17 cellular contexts compared by ENCODE assay signal in the genomic region with DNA sequence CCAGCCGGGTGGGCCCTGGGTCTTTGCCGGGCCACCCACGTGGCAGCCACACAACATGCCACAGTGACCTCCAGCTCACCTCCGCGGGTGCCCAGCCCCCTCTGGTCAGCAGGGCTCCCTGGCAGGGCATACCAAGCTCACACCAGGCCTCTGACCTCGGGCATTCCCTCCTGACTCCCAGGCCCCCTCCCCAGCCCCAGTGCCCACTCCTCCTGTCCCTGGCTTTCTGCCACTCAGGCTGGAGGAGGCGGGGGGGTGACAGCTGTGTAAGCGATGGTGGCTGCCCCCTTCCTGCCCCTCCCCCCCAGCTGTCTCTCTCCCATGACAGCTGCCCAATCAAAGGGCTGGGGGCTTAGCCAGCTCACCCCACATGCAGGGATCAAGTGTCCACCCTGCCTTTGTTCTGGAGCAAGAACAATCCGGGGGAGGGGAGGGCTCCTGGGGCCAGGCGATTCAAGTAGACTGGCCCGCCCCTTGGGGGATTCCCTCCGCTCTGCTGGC. TPM values are rescaled to one million over a fixed set of nuclear protein-coding genes. Genes with fewer than 3 reads are reported as not detected.
A peak's percentile ranks its signal among the peaks of the same experiment; 100 is the strongest.
DNase-seq lines count a peak whose midpoint lies in the region; TF ChIP-seq lines count a peak whose summit lies in the region.
"Had no signal": no experiment of that assay in that cellular context is flagged by ENCODE, and none has a peak within 500 bp of the region (broad histone marks: within the 10 kb centered on the region; RNA-seq: fewer than 3 reads in every experiment).

No MANE protein-coding gene starts in this region.

- no peak overlapping the region for H3K4me3 ChIP-seq in BLaER1 treated with 17β-estradiol and CSF1 and Interleukin-3, amounts not matched to agents 10 nM and 100 nM
- H3K4me3 ChIP-seq in endodermal cell (ENCODE audit: low read length) (no peak overlapping the region), neural cell (ENCODE audit: low read length) (peak overlapping the region; percentile 74), MM.1S (ENCODE audit: low read length) (no peak overlapping the region)
- H3K4me3 ChIP-seq: hepatocyte, prostate gland had no signal

- no peaks in the 10 kb centered on the region for H3F3A ChIP-seq in neural cell (ENCODE audit: insufficient read depth, low read length, poor library complexity, severe bottlenecking)
- H3F3A ChIP-seq in MM.1S (ENCODE audit: insufficient read depth, low read length) = peaks cover 3% of the 10 kb centered on the region; the same call in 1 of the 2 replicates

- H3K4me1 ChIP-seq in BLaER1 treated with 17β-estradiol and CSF1 and Interleukin-3, amounts not matched to agents 10 nM and 100 nM = peaks cover 25 to 71% (median 52%) of the 10 kb centered on the region in 10 experiments
- H3K4me1 ChIP-seq in endodermal cell (ENCODE audit: control insufficient read depth, insufficient read depth, low read length) = peaks cover 21% of the 10 kb centered on the region
- H3K4me1 ChIP-seq in MM.1S (ENCODE audit: low read length) = 0 out of 2 replicates have a peak, but pooled peaks cover 4% of the 10 kb centered on the region

- no peaks in the 10 kb centered on the region for H3K9me3 Mint-ChIP-seq in endodermal cell
- H3K9me3 Mint-ChIP-seq: activated CD4-positive, alpha-beta T cell treated with anti-CD3 and anti-CD28 coated beads, Interleukin-2, amount 10 ng/mL, durations not matched to agents 24 days and 14 days; T-helper 1 cell treated with Interleukin-12 subunit alpha and Interleukin-12 subunit beta and Interleukin-4 antibody, amounts not matched to agents 30 μg/mL and 1 μg/mL, for 36 hours had no signal

- WGBS in endodermal cell (ENCODE audit: insufficient coverage in 1 of 2, insufficient read length in 1 of 2), 2 experiments = 54 to 64% methylated on average over 7 to 12 of the region's 12 CpGs

- no peaks in the 10 kb centered on the region for H3K9me3 ChIP-seq in BLaER1 treated with 17β-estradiol and CSF1 and Interleukin-3, amounts not matched to agents 10 nM and 100 nM (replicated peaks in 1 of 11)
- no peaks in the 10 kb centered on the region for H3K9me3 ChIP-seq in endodermal cell (ENCODE audit: control insufficient read depth, low read length)
- H3K9me3 ChIP-seq in neural cell (ENCODE audit: low read length) = no peaks in the 10 kb centered on the region
- H3K9me3 ChIP-seq in MM.1S (replicated peaks; ENCODE audit: insufficient read depth, low read length) = no peaks in the 10 kb centered on the region
- H3K9me3 ChIP-seq: prostate gland had no signal

- peak overlapping the region in 6 of 11 experiments; percentile 93 to 99 (median 96); a peak in 7 of 22 replicates for H3K4me2 ChIP-seq in BLaER1 treated with 17β-estradiol and CSF1 and Interleukin-3, amounts not matched to agents 10 nM and 100 nM
- H3K4me2 ChIP-seq in neural cell (ENCODE audit: low read length) (no peak overlapping the region), MM.1S (ENCODE audit: low read depth, low read length) (no peak overlapping the region)
- H3K4me2 ChIP-seq: hepatocyte had no signal

- no peak overlapping the region for H3K27ac ChIP-seq in BLaER1 treated with 17β-estradiol and CSF1 and Interleukin-3, amounts not matched to agents 10 nM and 100 nM
- H3K27ac ChIP-seq in endodermal cell (ENCODE audit: low read depth, low read length) = peak overlapping the region; percentile 53
- H3K27ac ChIP-seq in neural cell (ENCODE audit: low read length) = no peak overlapping the region
- H3K27ac ChIP-seq in MM.1S (ENCODE audit: low read length) = no peak overlapping the region
- H3K27ac ChIP-seq: hepatocyte, prostate gland had no signal

- no peak for TF ChIP-seq EP300 in neural cell (conservative IDR thresholded peaks at IDR 0.05; ENCODE audit: poor library complexity, severe bottlenecking)

- peaks cover 3% of the 10 kb centered on the region for H3K36me3 Mint-ChIP-seq in endodermal cell (ENCODE audit: low read depth)

- H3K9ac ChIP-seq in BLaER1 treated with 17β-estradiol and CSF1 and Interleukin-3, amounts not matched to agents 10 nM and 100 nM = no peak overlapping the region
- H3K9ac ChIP-seq in endodermal cell (ENCODE audit: extremely low read depth, low read length, poor library complexity, severe bottlenecking) = no peak overlapping the region
- H3K9ac ChIP-seq in neural cell (ENCODE audit: low read length) = no peak overlapping the region
- H3K9ac ChIP-seq in MM.1S (ENCODE audit: low read length) = no peak overlapping the region

- peaks cover 32% of the 10 kb centered on the region for H3K4me1 Mint-ChIP-seq in endodermal cell

- H4K20me1 ChIP-seq in BLaER1 treated with 17β-estradiol and CSF1 and Interleukin-3, amounts not matched to agents 10 nM and 100 nM = peaks cover 0 to 51% (median 9%) of the 10 kb centered on the region in 11 experiments; a peak in 13 of 22 replicates
- no peaks in the 10 kb centered on the region for H4K20me1 ChIP-seq in neural cell (ENCODE audit: insufficient read depth)
- no peaks in the 10 kb centered on the region for H4K20me1 ChIP-seq in MM.1S (ENCODE audit: insufficient read depth, low read length)

- H3K27me3 ChIP-seq in BLaER1 treated with 17β-estradiol and CSF1 and Interleukin-3, amounts not matched to agents 10 nM and 100 nM = no peaks in the 10 kb centered on the region
- H3K27me3 ChIP-seq in endodermal cell (ENCODE audit: control insufficient read depth, insufficient read depth, low read length, poor library complexity, severe bottlenecking) = no peaks in the 10 kb centered on the region
- no peaks in the 10 kb centered on the region for H3K27me3 ChIP-seq in neural cell (ENCODE audit: insufficient read depth, low read depth, low read length)
- H3K27me3 ChIP-seq in MM.1S (replicated peaks; ENCODE audit: insufficient read depth, low read length) = no peaks in the 10 kb centered on the region
- H3K27me3 ChIP-seq: hepatocyte had no signal

- no peak overlapping the region for H3K27ac Mint-ChIP-seq in endodermal cell
- H3K27ac Mint-ChIP-seq: activated CD4-positive, alpha-beta T cell treated with anti-CD3 and anti-CD28 coated beads, Interleukin-2, amount 10 ng/mL, durations not matched to agents 24 days and 14 days; T-helper 1 cell treated with Interleukin-12 subunit alpha and Interleukin-12 subunit beta and Interleukin-4 antibody, amounts not matched to agents 30 μg/mL and 1 μg/mL, for 36 hours had no signal

- no peak overlapping the region for H3K4me3 Mint-ChIP-seq in endodermal cell
- H3K4me3 Mint-ChIP-seq: activated CD4-positive, alpha-beta T cell treated with anti-CD3 and anti-CD28 coated beads, Interleukin-2, amount 10 ng/mL, durations not matched to agents 24 days and 14 days; T-helper 1 cell treated with Interleukin-12 subunit alpha and Interleukin-12 subunit beta and Interleukin-4 antibody, amounts not matched to agents 30 μg/mL and 1 μg/mL, for 36 hours had no signal

- H3K9me2 ChIP-seq in neural cell (ENCODE audit: insufficient read depth, low read length) = no peaks in the 10 kb centered on the region
- H3K9me2 ChIP-seq in MM.1S (replicated peaks; ENCODE audit: insufficient read depth, low read length) = no peaks in the 10 kb centered on the region

- TF ChIP-seq RAD21 in neural cell (conservative IDR thresholded peaks at IDR 0.05) = no peak

- DNase-seq in NCI-H524 (lab: John Stamatoyannopoulos, UW) (peak; percentile 97 to 98), endodermal cell (peak; percentile 52), MM.1S (no peak), NOMO-1 treated with dmso at 0.1 percent for 144 hours (lab: John Stamatoyannopoulos, UW; ENCODE audit: unreplicated experiment) (no peak), NOMO-1 (lab: John Stamatoyannopoulos, UW; ENCODE audit: unreplicated experiment in 2 of 2) (no peak), NCI-H1436 (lab: John Stamatoyannopoulos, UW) (no peak)
- DNase-seq: activated CD4-positive, alpha-beta T cell treated with anti-CD3 and anti-CD28 coated beads, Interleukin-2, amount 10 ng/mL, durations not matched to agents 24 days and 14 days; AML-193; NCI-H1048; OCI-M1; stimulated activated naive CD8-positive, alpha-beta T cell treated with anti-CD3 and anti-CD28 coated beads, Interleukin-15, Interleukin-2, amounts not matched to agents 100 U/mL and 50 U/mL, for 24 hours had no signal

- H2AFZ ChIP-seq in neural cell (ENCODE audit: low read depth, low read length) = no peak overlapping the region
- H2AFZ ChIP-seq in MM.1S (ENCODE audit: low read length) = no peak overlapping the region
- H2AFZ ChIP-seq: hepatocyte had no signal

- H3K36me3 ChIP-seq in BLaER1 treated with 17β-estradiol and CSF1 and Interleukin-3, amounts not matched to agents 10 nM and 100 nM = peaks cover 8 to 30% (median 21%) of the 10 kb centered on the region in 11 experiments
- peaks cover 37% of the 10 kb centered on the region for H3K36me3 ChIP-seq in endodermal cell (ENCODE audit: control insufficient read depth, insufficient read depth, low read length)
- H3K36me3 ChIP-seq in neural cell (ENCODE audit: insufficient read depth, low read length) = no peaks in the 10 kb centered on the region
- no peaks in the 10 kb centered on the region for H3K36me3 ChIP-seq in MM.1S (replicated peaks; ENCODE audit: insufficient read depth, low read length)
- H3K36me3 ChIP-seq: prostate gland had no signal

- H3K27me3 Mint-ChIP-seq in endodermal cell (ENCODE audit: insufficient read depth) = no peaks in the 10 kb centered on the region

- TF ChIP-seq CTCF in endodermal cell (conservative IDR thresholded peaks at IDR 0.05) (no peak), neural cell (IDR thresholded peaks at IDR 0.05; ENCODE audit: poor library complexity, severe bottlenecking) (no peak), MM.1S (IDR thresholded peaks at IDR 0.05; ENCODE audit: low read length) (no peak)

- H3K79me2 ChIP-seq in neural cell (replicated peaks; ENCODE audit: insufficient read depth, low read length) (peaks cover 31% of the 10 kb centered on the region), MM.1S (ENCODE audit: low read length) (no peaks in the 10 kb centered on the region)

RNA-seq across cellular contexts. Expression of a gene that starts 3.3 kb away (rescaled TPM):
- 10 to 100 TPM; 54.1 to 68.1 TPM for total RNA-seq in endodermal cell
- polyA plus RNA-seq in endodermal cell (2013, experiment 1 of 2) = 184 TPM
- 158 TPM for polyA plus RNA-seq in endodermal cell (2013, experiment 2 of 2)
- 251 and 327 TPM in 2 replicates for polyA plus RNA-seq in neural cell
- polyA minus RNA-seq in neural cell = 94.5 and 105 TPM in 2 replicates

RNA-seq across cellular contexts. Expression of a gene that starts 8.8 kb away (rescaled TPM):
- under 1 TPM; 0.40 to 0.44 TPM for total RNA-seq in endodermal cell
- polyA plus RNA-seq in endodermal cell (2013, experiment 1 of 2) = 0.11 TPM
- polyA plus RNA-seq in endodermal cell (2013, experiment 2 of 2) = not detected
- not detected in 2 replicates for polyA plus RNA-seq in neural cell
- polyA minus RNA-seq in neural cell = not detected in 2 replicates
- total RNA-seq: activated CD4-positive, alpha-beta T cell treated with anti-CD3 and anti-CD28 coated beads, Interleukin-2, amount 10 ng/mL, durations not matched to agents 24 days and 14 days; hepatocyte; lung microvascular endothelial cell had no signal

RNA-seq across cellular contexts. Expression of a gene that starts 9.8 kb away (rescaled TPM):
- total RNA-seq in endodermal cell = 10 to 100 TPM; 11.4 to 12.9 TPM
- polyA plus RNA-seq in endodermal cell (2013, experiment 1 of 2) = 10.4 TPM
- 8.6 TPM for polyA plus RNA-seq in endodermal cell (2013, experiment 2 of 2)
- polyA plus RNA-seq in neural cell = 0.50 and 0.81 TPM in 2 replicates
- 0.97 and 1.3 TPM in 2 replicates for polyA minus RNA-seq in neural cell

RNA-seq across cellular contexts. Expression of a gene that starts 10.9 kb away (rescaled TPM):
- 10 to 100 TPM in 1 of 2 donors, 1 to 10 TPM in 1; 9.6 to 10.1 TPM for total RNA-seq in endodermal cell
- polyA plus RNA-seq in endodermal cell (2013, experiment 1 of 2) = 14.9 TPM
- 15.1 TPM for polyA plus RNA-seq in endodermal cell (2013, experiment 2 of 2)
- polyA plus RNA-seq in neural cell = 57.8 and 75.8 TPM in 2 replicates
- 25.8 and 33.5 TPM in 2 replicates for polyA minus RNA-seq in neural cell

RNA-seq across cellular contexts. Expression of a gene that starts 19.3 kb away (rescaled TPM):
- total RNA-seq in endodermal cell = 10 to 100 TPM; 58.2 to 69.4 TPM
- 26.0 TPM for polyA plus RNA-seq in endodermal cell (2013, experiment 1 of 2)
- polyA plus RNA-seq in endodermal cell (2013, experiment 2 of 2) = 22.8 TPM
- polyA plus RNA-seq in neural cell = 14.4 and 17.9 TPM in 2 replicates
- polyA minus RNA-seq in neural cell = 1.5 and 1.7 TPM in 2 replicates

Comparison
In these comparisons a context has a peak if more than half of its experiments do, and no peak if none do; other contexts are left out.
1. H3K4me2 ChIP-seq: peak in BLaER1 treated with 17β-estradiol and CSF1 and Interleukin-3, amounts not matched to agents 10 nM and 100 nM (6 of 11); none in neural cell (single experiment) and MM.1S (single experiment).
2. DNase-seq: peak in NCI-H524 (2 of 2) and endodermal cell (single experiment); none in MM.1S (single experiment), NOMO-1 treated with dmso at 0.1 percent for 144 hours (single experiment), NOMO-1 (0 of 2) and NCI-H1436 (single experiment).